Comparison of ENCODE assay signal across 8 cellular contexts in genomic region chr2:230007931-230008707, GRCh38.
DNase-seq lines count a peak whose midpoint lies in the region; ATAC-seq and TF ChIP-seq lines count a peak whose summit lies in the region.

No MANE protein-coding gene starts in this region.

- no peaks in the 10 kb centered on the region for H3K9me3 Mint-ChIP-seq in activated naive CD8-positive, alpha-beta T cell treated with anti-CD3 and anti-CD28 coated beads for 36 hours
- no peaks in the 10 kb centered on the region for H3K9me3 Mint-ChIP-seq in progenitor cell of endocrine pancreas (ENCODE audit: low read depth)

- WGBS in upper lobe of left lung, 2 donors: 51 to 54% methylated on average over 12 of the region's 12 CpGs

- peak; percentile 81 for DNase-seq in activated gamma-delta T cell treated with Interleukin-2 at 50 U/mL for 16 hours
- no peak for DNase-seq in activated gamma-delta T cell (lab: John Stamatoyannopoulos, UW)
- DNase-seq in MV-4-11 (lab: John Stamatoyannopoulos, UW): peak; percentile 52
- DNase-seq in activated naive CD8-positive, alpha-beta T cell treated with anti-CD3 and anti-CD28 coated beads for 36 hours: peak; percentile 71
- peak; percentile 85 for DNase-seq in Right ventricle myocardium superior
- DNase-seq in progenitor cell of endocrine pancreas (ENCODE audit: low spot score, unreplicated experiment): peak; percentile 48
- DNase-seq in upper lobe of left lung: peak in 1 of 2 donors; percentile 74

- H3K9me3 ChIP-seq in SU-DHL-6 (ENCODE audit: insufficient read depth, low read length): no peaks in the 10 kb centered on the region
- no peaks in the 10 kb centered on the region for H3K9me3 ChIP-seq in upper lobe of left lung

- H3K9me2 ChIP-seq in SU-DHL-6 (replicated peaks; ENCODE audit: insufficient read depth, low read length): no peaks in the 10 kb centered on the region

- H3K9ac ChIP-seq in SU-DHL-6 (ENCODE audit: low read length): no peak overlapping the region

- peaks cover 0 to 7% (median 2%) of the 10 kb centered on the region in 4 donors for H3K4me1 ChIP-seq in upper lobe of left lung

- peaks cover 2% of the 10 kb centered on the region for H3K27me3 Mint-ChIP-seq in activated naive CD8-positive, alpha-beta T cell treated with anti-CD3 and anti-CD28 coated beads for 36 hours
- H3K27me3 Mint-ChIP-seq in progenitor cell of endocrine pancreas: no peaks in the 10 kb centered on the region

- H3K27ac Mint-ChIP-seq in activated naive CD8-positive, alpha-beta T cell treated with anti-CD3 and anti-CD28 coated beads for 36 hours: no peak overlapping the region
- no peak overlapping the region for H3K27ac Mint-ChIP-seq in progenitor cell of endocrine pancreas

- peak; percentile 74 for ATAC-seq in Right ventricle myocardium superior (ENCODE audit: poor library complexity)
- peak in 1 of 2 donors; percentile 78 for ATAC-seq in upper lobe of left lung (ENCODE audit: low FRiP score in 2 of 2)

- H3K27ac ChIP-seq in SU-DHL-6 (ENCODE audit: low read depth, low read length): no peak overlapping the region
- no peak overlapping the region for H3K27ac ChIP-seq in upper lobe of left lung

- peak; percentile 87 for TF ChIP-seq CTCF in SU-DHL-6 (IDR thresholded peaks at IDR 0.05; ENCODE audit: insufficient read depth, low read length, poor library complexity, severe bottlenecking)
- TF ChIP-seq CTCF in progenitor cell of endocrine pancreas (IDR thresholded peaks at IDR 0.05; ENCODE audit: unreplicated experiment): peak; percentile 76
- TF ChIP-seq CTCF in upper lobe of left lung (IDR thresholded peaks at IDR 0.05): peak; percentile 54 to 84 (median 75)

- peak overlapping the region; percentile 15 for H3K4me3 Mint-ChIP-seq in activated naive CD8-positive, alpha-beta T cell treated with anti-CD3 and anti-CD28 coated beads for 36 hours
- H3K4me3 Mint-ChIP-seq in progenitor cell of endocrine pancreas (ENCODE audit: low read depth): no peak overlapping the region

- H3K4me3 ChIP-seq in SU-DHL-6 (ENCODE audit: insufficient read depth, low read length, poor library complexity, severe bottlenecking) (no peak overlapping the region), upper lobe of left lung (peak overlapping the region in 1 of 4 donors; percentile 21)

- H3K27me3 ChIP-seq in SU-DHL-6 (ENCODE audit: low read length) (no peaks in the 10 kb centered on the region), upper lobe of left lung (no peaks in the 10 kb centered on the region)

- no peaks in the 10 kb centered on the region for H3F3A ChIP-seq in SU-DHL-6 (ENCODE audit: insufficient read depth)

- intact Hi-C loops in Right ventricle myocardium superior (cut with DNase I): loop anchor here (2.0 to 5.0 kb wide), 2 partner anchors 154 to 603 kb away; no protein-coding TSS in a partner anchor

- H3K36me3 ChIP-seq in SU-DHL-6 (ENCODE audit: low read length) (no peaks in the 10 kb centered on the region), upper lobe of left lung (no peaks in the 10 kb centered on the region)

- H3K79me2 ChIP-seq in SU-DHL-6 (ENCODE audit: insufficient read depth, low read length): no peaks in the 10 kb centered on the region

- H3K36me3 Mint-ChIP-seq in activated naive CD8-positive, alpha-beta T cell treated with anti-CD3 and anti-CD28 coated beads for 36 hours: no peaks in the 10 kb centered on the region
- H3K36me3 Mint-ChIP-seq in progenitor cell of endocrine pancreas (ENCODE audit: insufficient read depth): no peaks in the 10 kb centered on the region

- peak overlapping the region; percentile 22 for H2AFZ ChIP-seq in SU-DHL-6 (ENCODE audit: low read depth, low read length, severe bottlenecking)

- H3K4me2 ChIP-seq in SU-DHL-6 (ENCODE audit: low read depth, low read length, poor library complexity, severe bottlenecking): peak overlapping the region; percentile 26

- H3K4me1 Mint-ChIP-seq in activated naive CD8-positive, alpha-beta T cell treated with anti-CD3 and anti-CD28 coated beads for 36 hours: peaks cover 10% of the 10 kb centered on the region
- peaks cover 4% of the 10 kb centered on the region for H3K4me1 Mint-ChIP-seq in progenitor cell of endocrine pancreas (ENCODE audit: low read depth)

- TF ChIP-seq POLR2A in upper lobe of left lung (IDR thresholded peaks at IDR 0.05): no peak

- no peaks in the 10 kb centered on the region for H4K20me1 ChIP-seq in SU-DHL-6 (ENCODE audit: low read depth, low read length)

- no peak for TF ChIP-seq EP300 in upper lobe of left lung (IDR thresholded peaks at IDR 0.05)
